1 cellular context compared by ENCODE assay signal in the genomic region with DNA sequence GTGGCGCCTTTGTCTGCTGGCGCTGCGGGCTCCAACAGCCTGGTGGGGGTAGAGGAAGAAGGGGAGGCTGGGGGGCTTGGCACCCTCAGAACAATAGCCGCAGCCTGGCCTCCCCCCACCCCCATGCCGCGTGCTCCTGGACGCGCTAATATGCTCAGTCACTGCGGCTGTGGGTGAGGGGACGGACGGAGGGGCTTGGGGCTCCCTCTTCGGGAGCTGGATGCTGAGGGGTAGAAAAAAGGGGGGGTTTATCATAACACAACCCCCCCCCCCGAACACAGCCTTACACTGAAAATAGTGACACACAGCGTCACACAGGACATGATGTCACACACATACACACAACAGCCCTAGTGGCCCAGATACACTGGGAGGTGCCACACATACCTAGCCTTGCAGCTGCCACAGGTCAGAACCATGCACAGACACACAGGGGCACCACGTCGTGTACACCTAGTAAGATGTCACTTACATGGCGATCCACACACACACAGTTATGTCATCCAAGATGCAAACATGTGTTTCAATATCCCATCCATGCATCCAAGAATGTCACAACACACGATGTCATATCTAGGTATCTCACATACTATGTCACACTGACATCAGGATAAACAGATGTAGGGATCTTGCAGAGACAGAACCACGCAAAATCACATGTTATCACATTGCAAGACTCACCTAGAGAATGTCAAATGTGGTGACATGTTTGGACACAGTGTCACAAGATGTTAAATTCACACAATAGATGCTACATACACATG.
TF ChIP-seq lines count a peak whose summit lies in the region.

No MANE protein-coding gene starts in this region.

TF ChIP-seq in PFSK-1, 5 proteins besides CTCF, POLR2A, EP300 and RAD21:
- TF ChIP-seq FOXP2 (optimal IDR thresholded peaks at IDR 0.05; ENCODE audit: borderline replicate concordance, extremely low read depth, extremely low read length, insufficient read depth) = peak; percentile 15
- no peak for TF ChIP-seq TAF1 (IDR thresholded peaks at IDR 0.05; ENCODE audit: borderline replicate concordance, insufficient read depth, low read length)
